Comparison of ENCODE assay signal across 1 cellular context in the genomic region with DNA sequence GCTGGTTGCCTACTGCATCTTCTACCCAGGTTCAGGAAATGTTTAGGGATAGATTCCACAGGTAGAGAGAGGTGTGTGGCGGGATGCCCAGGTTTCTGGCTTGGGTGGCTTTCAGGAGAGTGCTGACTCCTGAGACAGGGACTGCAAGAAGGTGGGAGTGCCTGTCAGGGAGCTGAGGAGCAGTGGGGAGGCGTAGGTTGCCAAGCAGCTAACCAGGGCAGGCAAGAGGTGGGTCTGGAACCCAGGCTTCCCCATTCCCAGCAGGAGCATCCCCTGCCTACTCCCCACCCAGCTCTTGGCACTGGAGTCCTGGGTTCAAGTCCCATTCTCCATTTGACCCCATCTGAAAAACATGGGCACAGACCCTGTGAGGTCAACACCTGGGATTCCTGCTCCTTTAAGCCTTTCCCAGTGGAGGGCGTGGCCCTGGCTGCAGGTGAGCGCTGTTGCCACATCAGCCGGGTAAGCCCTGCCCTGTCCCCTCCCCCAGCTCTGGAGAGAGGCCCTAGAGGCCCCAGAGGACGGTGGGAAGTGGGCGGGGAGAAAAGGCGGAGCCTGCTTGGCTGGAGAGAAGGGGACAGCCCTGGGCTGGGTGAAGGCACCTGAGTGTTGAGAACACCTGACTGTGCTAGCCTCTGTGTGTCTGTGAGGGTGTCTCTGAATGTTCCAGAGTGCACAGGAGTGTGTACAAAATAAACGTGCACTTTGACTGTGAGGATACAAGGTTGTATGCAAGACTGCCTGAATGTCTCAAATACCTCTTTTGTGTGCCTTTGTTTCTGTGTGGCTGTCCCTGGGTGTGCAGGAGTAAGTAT.
A peak's percentile ranks its signal among the peaks of the same experiment; 100 is the strongest.
TF ChIP-seq lines count a peak whose summit lies in the region.

No MANE protein-coding gene starts in this region.

TF ChIP-seq in K562, 482 proteins besides CTCF, POLR2A, EP300 and RAD21 (continued from another document):
- TF ChIP-seq BHLHE40 (IDR thresholded peaks at IDR 0.05; ENCODE audit: low read length) = peak; percentile 85
- TF ChIP-seq HMGN3 (IDR thresholded peaks at IDR 0.05; ENCODE audit: borderline replicate concordance, extremely low read depth, insufficient read length, low read depth, low read length) = peak; percentile 69
- peak; percentile 30; the same call in 1 of the 2 replicates for TF ChIP-seq KLF6 (CRISPR knock-in tag; IDR thresholded peaks at IDR 0.05; ENCODE audit: borderline replicate concordance)
- peak in 1 of 2 experiments; percentile 59; a peak in 1 of 4 replicates for TF ChIP-seq TEAD1 (CRISPR knock-in tag; IDR thresholded peaks at IDR 0.05)
- peak; percentile 40; the same call in 1 of the 2 replicates for TF ChIP-seq CREM (IDR thresholded peaks at IDR 0.05; ENCODE audit: low read depth)
- no peak for TF ChIP-seq DMBX1 (CRISPR knock-in tag; IDR thresholded peaks at IDR 0.05; ENCODE audit: borderline replicate concordance)
- TF ChIP-seq, protein P1, sequence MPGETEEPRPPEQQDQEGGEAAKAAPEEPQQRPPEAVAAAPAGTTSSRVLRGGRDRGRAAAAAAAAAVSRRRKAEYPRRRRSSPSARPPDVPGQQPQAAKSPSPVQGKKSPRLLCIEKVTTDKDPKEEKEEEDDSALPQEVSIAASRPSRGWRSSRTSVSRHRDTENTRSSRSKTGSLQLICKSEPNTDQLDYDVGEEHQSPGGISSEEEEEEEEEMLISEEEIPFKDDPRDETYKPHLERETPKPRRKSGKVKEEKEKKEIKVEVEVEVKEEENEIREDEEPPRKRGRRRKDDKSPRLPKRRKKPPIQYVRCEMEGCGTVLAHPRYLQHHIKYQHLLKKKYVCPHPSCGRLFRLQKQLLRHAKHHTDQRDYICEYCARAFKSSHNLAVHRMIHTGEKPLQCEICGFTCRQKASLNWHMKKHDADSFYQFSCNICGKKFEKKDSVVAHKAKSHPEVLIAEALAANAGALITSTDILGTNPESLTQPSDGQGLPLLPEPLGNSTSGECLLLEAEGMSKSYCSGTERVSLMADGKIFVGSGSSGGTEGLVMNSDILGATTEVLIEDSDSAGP (CRISPR knock-in tag; IDR thresholded peaks at IDR 0.05) = peak; percentile 94
- peak; percentile 48; the same call in 1 of the 2 replicates for TF ChIP-seq TOE1 (IDR thresholded peaks at IDR 0.05; ENCODE audit: borderline replicate concordance)
- TF ChIP-seq TOE1 (CRISPR knock-in tag; IDR thresholded peaks at IDR 0.05; ENCODE audit: borderline replicate concordance, low read depth) = no peak
- TF ChIP-seq MYC (IDR thresholded peaks at IDR 0.05; ENCODE audit: low read depth, low read length) = peak; percentile 52; the same call in 1 of the 2 replicates
- TF ChIP-seq MYC (CRISPR knock-in tag; IDR thresholded peaks at IDR 0.05; ENCODE audit: borderline replicate concordance, low read depth) = no peak
- TF ChIP-seq ZNF143 (CRISPR knock-in tag; IDR thresholded peaks at IDR 0.05) = peak; percentile 71
- peak; percentile 15; the same call in 1 of the 2 replicates for TF ChIP-seq SMARCA4 (IDR thresholded peaks at IDR 0.05)
- TF ChIP-seq LEF1 (IDR thresholded peaks at IDR 0.05) = peak; percentile 34; the same call in 1 of the 2 replicates
- TF ChIP-seq ZBTB7A (IDR thresholded peaks at IDR 0.05; ENCODE audit: borderline replicate concordance, control insufficient read depth, low read depth, low read length) = peak; percentile 58; the same call in 1 of the 2 replicates
- no peak for TF ChIP-seq ZNF12 (CRISPR knock-in tag; IDR thresholded peaks at IDR 0.05)
- peak; percentile 58; the same call in 1 of the 2 replicates for TF ChIP-seq RB1 (IDR thresholded peaks at IDR 0.05; ENCODE audit: low read depth)
- peak; percentile 58; the same call in 1 of the 2 replicates for TF ChIP-seq SPI1 (IDR thresholded peaks at IDR 0.05; ENCODE audit: borderline replicate concordance, low read depth, low read length)
- TF ChIP-seq POLR2AphosphoS5 (IDR thresholded peaks at IDR 0.05; ENCODE audit: control insufficient read depth, insufficient read depth, low read depth, low read length) = no peak
- TF ChIP-seq RBFOX2 (IDR thresholded peaks at IDR 0.05; ENCODE audit: low read depth, low read length) = peak; percentile 40; the same call in 1 of the 2 replicates
- peak; percentile 64; the same call in 1 of the 2 replicates for TF ChIP-seq MTA3 (IDR thresholded peaks at IDR 0.05; ENCODE audit: borderline replicate concordance)
- 0 out of 4 replicates have a peak, but pooled peaks of 1 of the 2 experiments have one; percentile 10 for TF ChIP-seq SRF (CRISPR knock-in tag; IDR thresholded peaks at IDR 0.05)
- peak; percentile 54; the same call in 1 of the 2 replicates for TF ChIP-seq PHF8 (IDR thresholded peaks at IDR 0.05; ENCODE audit: borderline replicate concordance, low read length)
- TF ChIP-seq ZNF224 (CRISPR knock-in tag; IDR thresholded peaks at IDR 0.05) = 0 out of 2 replicates have a peak, but pooled peaks have one; percentile 31
- TF ChIP-seq ETV1 (tag; conservative IDR thresholded peaks at IDR 0.05; ENCODE audit: low read depth) = no peak
